1 cellular context compared by ENCODE assay signal in the genomic region with DNA sequence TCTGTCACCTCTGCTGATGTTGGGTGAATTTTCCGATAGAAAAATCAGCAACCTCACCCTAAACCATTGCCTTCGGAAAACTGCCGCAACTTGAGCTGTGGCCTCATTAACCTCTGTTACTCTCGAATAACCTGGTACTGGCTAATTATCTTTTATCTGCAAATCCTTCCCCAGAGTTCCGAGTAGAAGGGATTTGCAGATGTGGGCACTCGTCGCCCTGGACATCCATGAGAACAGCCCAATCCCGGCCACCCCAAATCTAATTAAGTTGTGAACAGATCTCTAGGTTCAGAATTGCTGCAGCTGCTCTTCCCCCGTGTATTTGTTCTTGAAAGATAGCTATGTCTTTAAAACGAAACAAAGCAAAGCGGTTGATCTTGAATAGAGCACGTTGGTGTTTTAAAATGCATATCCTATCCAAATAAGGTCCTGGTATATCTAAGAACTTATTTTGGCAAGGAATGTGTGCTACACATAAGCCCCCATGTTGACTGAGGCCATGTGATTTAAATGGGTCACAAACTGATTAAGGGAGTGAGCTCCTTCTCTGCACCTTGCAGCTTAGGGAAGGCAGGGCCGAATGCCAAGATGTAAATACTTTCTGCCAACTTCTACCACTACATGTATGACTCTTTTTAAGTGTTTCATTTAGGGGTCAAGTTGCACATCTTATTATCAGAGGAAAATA.
TF ChIP-seq lines count a peak whose summit lies in the region.

No MANE protein-coding gene starts in this region.

TF ChIP-seq in IMR-90, 13 proteins besides CTCF, POLR2A, EP300 and RAD21 (continued from another document):
- TF ChIP-seq, protein P1, sequence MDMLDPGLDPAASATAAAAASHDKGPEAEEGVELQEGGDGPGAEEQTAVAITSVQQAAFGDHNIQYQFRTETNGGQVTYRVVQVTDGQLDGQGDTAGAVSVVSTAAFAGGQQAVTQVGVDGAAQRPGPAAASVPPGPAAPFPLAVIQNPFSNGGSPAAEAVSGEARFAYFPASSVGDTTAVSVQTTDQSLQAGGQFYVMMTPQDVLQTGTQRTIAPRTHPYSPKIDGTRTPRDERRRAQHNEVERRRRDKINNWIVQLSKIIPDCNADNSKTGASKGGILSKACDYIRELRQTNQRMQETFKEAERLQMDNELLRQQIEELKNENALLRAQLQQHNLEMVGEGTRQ (IDR thresholded peaks at IDR 0.05; ENCODE audit: low read depth, low read length) = no peak
- TF ChIP-seq CEBPB (IDR thresholded peaks at IDR 0.05; ENCODE audit: low read depth, low read length) (no peak), RCOR1 (IDR thresholded peaks at IDR 0.05; ENCODE audit: insufficient replicate concordance, low read length) (no peak), RFX5 (IDR thresholded peaks at IDR 0.05; ENCODE audit: low read depth, low read length) (no peak)
TF ChIP-seq in IMR-90: peak in this region for 0.
